Comparison of ENCODE assay signal across 1 cellular context in genomic region chr3:122984650-122985049, GRCh38.
TF ChIP-seq lines count a peak whose summit lies in the region.

No MANE protein-coding gene starts in this region.

TF ChIP-seq in H1, 55 proteins besides CTCF, POLR2A, EP300 and RAD21 (continued from another document):
- no peak for TF ChIP-seq HDAC6 (IDR thresholded peaks at IDR 0.05; ENCODE audit: low read depth, low read length)
- TF ChIP-seq CHD1 (IDR thresholded peaks at IDR 0.05; ENCODE audit: low read depth, low read length): no peak
- no peak for TF ChIP-seq BACH1 (IDR thresholded peaks at IDR 0.05; ENCODE audit: low read length)
- no peak for TF ChIP-seq JUND (IDR thresholded peaks at IDR 0.05; ENCODE audit: low read length)
- TF ChIP-seq POLR2AphosphoS5 (IDR thresholded peaks at IDR 0.05; ENCODE audit: low read depth, low read length): no peak
- no peak for TF ChIP-seq TEAD4 (IDR thresholded peaks at IDR 0.05; ENCODE audit: low read depth, low read length)
- no peak for TF ChIP-seq RBBP5 (IDR thresholded peaks at IDR 0.05; ENCODE audit: borderline replicate concordance, low read depth, low read length)
- no peak for TF ChIP-seq SP2 (IDR thresholded peaks at IDR 0.05; ENCODE audit: low read length)
- no peak for TF ChIP-seq SP4 (IDR thresholded peaks at IDR 0.05; ENCODE audit: low read length)
- TF ChIP-seq ASH2L (IDR thresholded peaks at IDR 0.05; ENCODE audit: low read length): no peak
- no peak for TF ChIP-seq CBX8 (IDR thresholded peaks at IDR 0.05; ENCODE audit: borderline replicate concordance, low read depth, low read length)
- no peak for TF ChIP-seq RFX5 (IDR thresholded peaks at IDR 0.05; ENCODE audit: borderline replicate concordance, low read depth, low read length)
- TF ChIP-seq MAX (IDR thresholded peaks at IDR 0.05): no peak
- TF ChIP-seq SIRT6 (IDR thresholded peaks at IDR 0.05; ENCODE audit: low read length): no peak
- TF ChIP-seq E2F6 (IDR thresholded peaks at IDR 0.05): no peak
- no peak for TF ChIP-seq CEBPB (IDR thresholded peaks at IDR 0.05; ENCODE audit: low read depth, low read length)
